8 cellular contexts compared by ENCODE assay signal in genomic region chr19:14117668-14118164, GRCh38. TPM values are rescaled to one million over a fixed set of nuclear protein-coding genes. Genes with fewer than 3 reads are reported as not detected.
DNase-seq lines count a peak whose midpoint lies in the region; ATAC-seq and TF ChIP-seq lines count a peak whose summit lies in the region.

Gene PRKACA (minus strand): TSS chr19:14117762. CDS start chr19:14117547, 215 bp downstream.

- CTCF ChIA-PET in GM10248 (lab: Yijun Ruan, JAX): interaction anchor here (0.8 to 6.6 kb wide), 4 partner anchors 15 to 231 kb away, joined by 3 to 50 read pairs (median 5); partner anchors contain the start of gene ASF1B

- POLR2A ChIA-PET in GM10248 (lab: Yijun Ruan, JAX): interaction anchor here (0.5 kb wide), 1 partner anchor 558 kb away, joined by 3 read pairs; no protein-coding TSS in a partner anchor

- peaks cover 0 to 5% of the 10 kb centered on the region in 2 donors for H3K36me3 Mint-ChIP-seq in activated naive CD4-positive, alpha-beta T cell treated with anti-CD3 and anti-CD28 coated beads, Interleukin-2, amount 50 U/mL, for 72 hours

- peak; percentile 88 for ATAC-seq in HG02678 (IDR thresholded peaks at IDR 0.05; ENCODE audit: unreplicated experiment)
- ATAC-seq in activated naive CD4-positive, alpha-beta T cell treated with anti-CD3 and anti-CD28 coated beads, Interleukin-2, amount 50 U/mL, for 72 hours: peak; percentile 93 to 94

- DNase-seq in GM10248 (ENCODE audit: extremely low spot score) (peak; percentile 99), NCI-H1105 treated with DMSO at 0.1 percent for 48 hours (lab: John Stamatoyannopoulos, UW) (peak; percentile 98), SKM-1 treated with dmso at 0.1 percent for 144 hours (lab: John Stamatoyannopoulos, UW; ENCODE audit: unreplicated experiment) (peak; percentile 99), glomerular endothelial cell (ENCODE audit: extremely low read depth, low read depth, low spot score) (no peak), nucleus accumbens (lab: John Stamatoyannopoulos, UW) (peak; percentile 82 to 100 (median 99)), superior temporal gyrus (ENCODE audit: extremely low spot score) (peak; percentile 98)
- DNase-seq in activated naive CD4-positive, alpha-beta T cell treated with anti-CD3 and anti-CD28 coated beads, Interleukin-2, amount 50 U/mL, for 72 hours (ENCODE audit: low spot score in 2 of 2): peak; percentile 98 to 100

- no peak for TF ChIP-seq CTCF in GM10248 (IDR thresholded peaks at IDR 0.05; ENCODE audit: control extremely low read depth, extremely low read depth, low read depth, missing control alignments)

- peak within 1 kb of the TSS; percentile 85 to 97 for H3K27ac Mint-ChIP-seq in activated naive CD4-positive, alpha-beta T cell treated with anti-CD3 and anti-CD28 coated beads, Interleukin-2, amount 50 U/mL, for 72 hours

- H3K9me3 Mint-ChIP-seq in activated naive CD4-positive, alpha-beta T cell treated with anti-CD3 and anti-CD28 coated beads, Interleukin-2, amount 50 U/mL, for 72 hours: no peaks in the 10 kb centered on the region

RNA-seq across cellular contexts. Expression of gene PRKACA, which starts in this region (rescaled TPM):
- 10 to 100 TPM; 66.3 to 84.5 TPM for total RNA-seq in activated naive CD4-positive, alpha-beta T cell treated with anti-CD3 and anti-CD28 coated beads, Interleukin-2, amount 50 U/mL, for 72 hours
- total RNA-seq in glomerular endothelial cell: 79.6 and 83.4 TPM in 2 replicates
